9 cellular contexts compared by ENCODE assay signal in genomic region chr22:21791635-21792625, GRCh38. TPM values are rescaled to one million over a fixed set of nuclear protein-coding genes. Genes with fewer than 3 reads are reported as not detected.
A peak's percentile ranks its signal among the peaks of the same experiment; 100 is the strongest.
DNase-seq lines count a peak whose midpoint lies in the region; ATAC-seq and TF ChIP-seq lines count a peak whose summit lies in the region.
"Had no signal": no experiment of that assay in that cellular context is flagged by ENCODE, and none has a peak within 500 bp of the region (broad histone marks: within the 10 kb centered on the region; RNA-seq: fewer than 3 reads in every experiment).

No MANE protein-coding gene starts in this region.

- H3K36me3 ChIP-seq in smooth muscle cell (ENCODE audit: low read depth): peaks cover under 1% of the 10 kb centered on the region
- H3K36me3 ChIP-seq in SJCRH30: peaks cover 44% of the 10 kb centered on the region

- peak overlapping the region; percentile 17 to 64 for H3K27ac Mint-ChIP-seq in activated naive CD4-positive, alpha-beta T cell treated with anti-CD3 and anti-CD28 coated beads, Interleukin-2, amount 50 U/mL, for 72 hours

- peaks cover 4 to 5% of the 10 kb centered on the region in 2 donors for H3K36me3 Mint-ChIP-seq in activated naive CD4-positive, alpha-beta T cell treated with anti-CD3 and anti-CD28 coated beads, Interleukin-2, amount 50 U/mL, for 72 hours

- H3K4me2 ChIP-seq in smooth muscle cell: no peak overlapping the region

- peaks cover 7% of the 10 kb centered on the region for H3K79me2 ChIP-seq in smooth muscle cell (ENCODE audit: low read depth)

- H2AFZ ChIP-seq in smooth muscle cell (ENCODE audit: low read depth): no peak overlapping the region

- H3K9me3 ChIP-seq in smooth muscle cell (replicated peaks; ENCODE audit: low read depth) (no peaks in the 10 kb centered on the region), SJCRH30 (replicated peaks) (no peaks in the 10 kb centered on the region)

- no peaks in the 10 kb centered on the region for H3K9me3 Mint-ChIP-seq in activated naive CD4-positive, alpha-beta T cell treated with anti-CD3 and anti-CD28 coated beads, Interleukin-2, amount 50 U/mL, for 72 hours

- DNase-seq in GM13977 (ENCODE audit: low spot score) (peak; percentile 64), smooth muscle cell (lab: John Stamatoyannopoulos, UW; ENCODE audit: unreplicated experiment) (no peak), NCI-H2081 (lab: John Stamatoyannopoulos, UW) (no peak), sciatic nerve (ENCODE audit: low spot score) (no peak), SJCRH30 (no peak)
- DNase-seq in activated naive CD4-positive, alpha-beta T cell treated with anti-CD3 and anti-CD28 coated beads, Interleukin-2, amount 50 U/mL, for 72 hours (ENCODE audit: low spot score in 2 of 2): peak; percentile 54 to 63
- DNase-seq: NCI-H1092 treated with DMSO at 0.1 percent for 48 hours had no signal

- no peaks in the 10 kb centered on the region for H3K4me1 ChIP-seq in smooth muscle cell (ENCODE audit: low read depth)
- peaks cover 7% of the 10 kb centered on the region for H3K4me1 ChIP-seq in SJCRH30

- H3K27ac ChIP-seq in smooth muscle cell (ENCODE audit: low read depth) (peak overlapping the region; percentile 38), SJCRH30 (no peak overlapping the region)

- peak; percentile 70 for ATAC-seq in HG03442 (IDR thresholded peaks at IDR 0.05; ENCODE audit: unreplicated experiment)
- ATAC-seq in activated naive CD4-positive, alpha-beta T cell treated with anti-CD3 and anti-CD28 coated beads, Interleukin-2, amount 50 U/mL, for 72 hours: peak; percentile 94 to 98
- no peak for ATAC-seq in GM21528 (IDR thresholded peaks at IDR 0.05; ENCODE audit: low FRiP score, unreplicated experiment)
- no peak for ATAC-seq in sciatic nerve

- TF ChIP-seq CTCF in GM13977 (IDR thresholded peaks at IDR 0.05; ENCODE audit: extremely low read depth, insufficient read depth, missing control alignments) (no peak), smooth muscle cell (IDR thresholded peaks at IDR 0.05; ENCODE audit: borderline replicate concordance, insufficient read depth, poor library complexity, severe bottlenecking) (no peak)

- H3K4me3 ChIP-seq in smooth muscle cell (no peak overlapping the region), SJCRH30 (no peak overlapping the region)

- in situ Hi-C loops in GM13977 (cut with MboI; ENCODE audit: low pct_unique_long_range_greater_than_20kb, low sequenced_read_pairs, unreplicated experiment): no loop called here

- intact Hi-C loops in sciatic nerve (cut with DNase I): no loop called here

- no peaks in the 10 kb centered on the region for H3F3A ChIP-seq in smooth muscle cell (ENCODE audit: low read depth)

- H4K20me1 ChIP-seq in smooth muscle cell (ENCODE audit: low read depth): peaks cover 34% of the 10 kb centered on the region

- H3K27me3 ChIP-seq in smooth muscle cell (ENCODE audit: low read depth): no peaks in the 10 kb centered on the region
- H3K27me3 ChIP-seq in SJCRH30: no peaks in the 10 kb centered on the region

- no peak overlapping the region for H3K9ac ChIP-seq in smooth muscle cell (ENCODE audit: low read depth)

- 86% methylated on average over 11 of the region's 11 CpGs for WGBS in smooth muscle cell (ENCODE audit: low lambda C conversion rate)

RNA-seq across cellular contexts. Expression of gene YPEL1, which starts 56.3 kb away (rescaled TPM):
- total RNA-seq in activated naive CD4-positive, alpha-beta T cell treated with anti-CD3 and anti-CD28 coated beads, Interleukin-2, amount 50 U/mL, for 72 hours: 1 to 10 TPM; 2.4 to 4.9 TPM
- total RNA-seq in smooth muscle cell (1.2 and 1.8 TPM in 2 replicates), sciatic nerve (8.2 TPM)
- polyA plus RNA-seq in smooth muscle cell: 4.1 TPM in 2 replicates
- 3.2 and 4.0 TPM in 2 replicates for total RNA-seq in SJCRH30 (2014; rRNA removed; shearing (Covaris generic))

Comparison
In these comparisons a context has a peak if more than half of its experiments do, and no peak if none do; other contexts are left out.
1. DNase-seq: peak in GM13977 (single experiment) and activated naive CD4-positive, alpha-beta T cell treated with anti-CD3 and anti-CD28 coated beads, Interleukin-2, amount 50 U/mL, for 72 hours (2 of 2); none in smooth muscle cell (single experiment), NCI-H2081 (0 of 2), sciatic nerve (single experiment) and SJCRH30 (0 of 2).
2. ATAC-seq: peak in HG03442 (single experiment) and activated naive CD4-positive, alpha-beta T cell treated with anti-CD3 and anti-CD28 coated beads, Interleukin-2, amount 50 U/mL, for 72 hours (2 of 2); none in GM21528 (single experiment) and sciatic nerve (single experiment).